8 cellular contexts compared by ENCODE assay signal in genomic region chr6:152897807-152898399, GRCh38.
DNase-seq lines count a peak whose midpoint lies in the region; ATAC-seq and TF ChIP-seq lines count a peak whose summit lies in the region.

No MANE protein-coding gene starts in this region.

- no peaks in the 10 kb centered on the region for H3K36me3 ChIP-seq in DOHH2 (ENCODE audit: control insufficient read depth, low read length)
- H3K36me3 ChIP-seq in upper lobe of right lung = no peaks in the 10 kb centered on the region

- peak; percentile 65 for DNase-seq in RPMI8226
- peak; percentile 40 for DNase-seq in activated effector memory CD4-positive, alpha-beta T cell treated with Interleukin-2 at 50 U/mL for 16 hours
- peak; percentile 43 for DNase-seq in globus pallidus (ENCODE audit: low spot score)
- peak; percentile 31 for DNase-seq in pons (ENCODE audit: low spot score)
- DNase-seq in upper lobe of right lung = peak; percentile 76

- H3K4me3 ChIP-seq in DOHH2 (ENCODE audit: low read length) (no peak overlapping the region), upper lobe of right lung (no peak overlapping the region)

- no peak overlapping the region for H3K4me2 ChIP-seq in DOHH2 (ENCODE audit: low read length)

- peak; percentile 89 for TF ChIP-seq CTCF in DOHH2 (IDR thresholded peaks at IDR 0.05; ENCODE audit: low read depth, low read length, poor library complexity, severe bottlenecking)
- TF ChIP-seq CTCF in upper lobe of right lung (IDR thresholded peaks at IDR 0.05) = peak; percentile 80

- H3K9me3 ChIP-seq in DOHH2 (ENCODE audit: control insufficient read depth, insufficient read depth, low read length) = no peaks in the 10 kb centered on the region
- H3K9me3 ChIP-seq in upper lobe of right lung = no peaks in the 10 kb centered on the region

- H3K27me3 ChIP-seq in DOHH2 (ENCODE audit: control insufficient read depth, low read length) (0 out of 2 replicates have a peak, but pooled peaks cover 3% of the 10 kb centered on the region), upper lobe of right lung (no peaks in the 10 kb centered on the region)

- H3K4me1 ChIP-seq in DOHH2 (ENCODE audit: control insufficient read depth, low read length) (no peaks in the 10 kb centered on the region), upper lobe of right lung (no peaks in the 10 kb centered on the region)

- H3K79me2 ChIP-seq in DOHH2 (ENCODE audit: control insufficient read depth, low read length) = no peaks in the 10 kb centered on the region

- H4K20me1 ChIP-seq in DOHH2 (ENCODE audit: control insufficient read depth, insufficient read depth, low read depth, low read length) = no peaks in the 10 kb centered on the region

- H3K27ac ChIP-seq in DOHH2 (ENCODE audit: low read depth, low read length) (no peak overlapping the region), upper lobe of right lung (no peak overlapping the region)

- no peaks in the 10 kb centered on the region for H3K9me2 ChIP-seq in DOHH2 (replicated peaks; ENCODE audit: control insufficient read depth, low read length)

- no peaks in the 10 kb centered on the region for H3F3A ChIP-seq in DOHH2 (ENCODE audit: control insufficient read depth, insufficient read depth)

- peak; percentile 99 for ATAC-seq in GM21360 (IDR thresholded peaks at IDR 0.05; ENCODE audit: unreplicated experiment)
- ATAC-seq in HG03565 (IDR thresholded peaks at IDR 0.05; ENCODE audit: unreplicated experiment) = peak; percentile 99
- peak; percentile 96 for ATAC-seq in upper lobe of right lung

- intact Hi-C loops in upper lobe of right lung (cut with DNase I) = no loop called here
